10 cellular contexts compared by ENCODE assay signal in genomic region chr1:186849271-186849671, GRCh38. TPM values are rescaled to one million over a fixed set of nuclear protein-coding genes. Genes with fewer than 3 reads are reported as not detected.
DNase-seq lines count a peak whose midpoint lies in the region; ATAC-seq, FAIRE-seq and TF ChIP-seq lines count a peak whose summit lies in the region.
"Had no signal": no experiment of that assay in that cellular context is flagged by ENCODE, and none has a peak within 500 bp of the region (broad histone marks: within the 10 kb centered on the region; RNA-seq: fewer than 3 reads in every experiment).

No MANE protein-coding gene starts in this region.

- 77 to 86% methylated on average over 5 of the region's 5 CpGs for WGBS in heart right ventricle, 2 donors

- no peaks in the 10 kb centered on the region for H3K36me3 Mint-ChIP-seq in naive thymus-derived CD8-positive, alpha-beta T cell

- H3K9me3 ChIP-seq in heart right ventricle = no peaks in the 10 kb centered on the region
- no peaks in the 10 kb centered on the region for H3K9me3 ChIP-seq in WERI-Rb-1 (ENCODE audit: severe bottlenecking)

- H3K27me3 ChIP-seq in heart right ventricle (no peaks in the 10 kb centered on the region), WERI-Rb-1 (ENCODE audit: insufficient read depth, low read depth, severe bottlenecking) (no peaks in the 10 kb centered on the region)
- H3K27me3 ChIP-seq: cardiac muscle cell had no signal

- H3K9me3 Mint-ChIP-seq in naive thymus-derived CD8-positive, alpha-beta T cell = no peaks in the 10 kb centered on the region

- no peak for TF ChIP-seq CTCF in heart right ventricle (IDR thresholded peaks at IDR 0.05)
- no peak for TF ChIP-seq CTCF in WERI-Rb-1 (IDR thresholded peaks at IDR 0.05; ENCODE audit: low read depth, low read length)

- peak overlapping the region in 1 of 10 donors; percentile 5 for H3K4me3 ChIP-seq in heart right ventricle
- H3K4me3 ChIP-seq in WERI-Rb-1 (ENCODE audit: low read depth, low read length) = no peak overlapping the region
- H3K4me3 ChIP-seq: cardiac muscle cell, K562 had no signal

- no peak overlapping the region for H3K27ac Mint-ChIP-seq in naive thymus-derived CD8-positive, alpha-beta T cell

- intact Hi-C loops in heart right ventricle (cut with DNase I) = no loop called here

- no peak for TF ChIP-seq POLR2A in GM12891 (IDR thresholded peaks at IDR 0.05; ENCODE audit: low read depth, low read length)

- H3K36me3 ChIP-seq in heart right ventricle (no peaks in the 10 kb centered on the region), WERI-Rb-1 (no peaks in the 10 kb centered on the region)
- H3K36me3 ChIP-seq: cardiac muscle cell had no signal

- peaks cover 0 to 23% (median 0%) of the 10 kb centered on the region in 5 donors for H3K27me3 Mint-ChIP-seq in naive thymus-derived CD8-positive, alpha-beta T cell

- H3K4me3 Mint-ChIP-seq in naive thymus-derived CD8-positive, alpha-beta T cell = no peak overlapping the region

- ATAC-seq in GM21528 (IDR thresholded peaks at IDR 0.05; ENCODE audit: low FRiP score, unreplicated experiment) (peak; percentile 98), HG03442 (IDR thresholded peaks at IDR 0.05; ENCODE audit: unreplicated experiment) (peak; percentile 96), heart right ventricle (peak in 6 of 8 donors; percentile 31 to 80 (median 63))
- no peak for ATAC-seq in naive thymus-derived CD8-positive, alpha-beta T cell
- ATAC-seq: K562 had no signal

- peak overlapping the region in 1 of 10 donors; percentile 71 for H3K27ac ChIP-seq in heart right ventricle
- H3K27ac ChIP-seq in WERI-Rb-1 = no peak overlapping the region
- H3K27ac ChIP-seq: cardiac muscle cell had no signal

- H3K4me1 ChIP-seq in heart right ventricle = peaks cover 0 to 41% (median 0%) of the 10 kb centered on the region in 9 donors

- no peaks in the 10 kb centered on the region for H3K4me1 Mint-ChIP-seq in naive thymus-derived CD8-positive, alpha-beta T cell

- DNase-seq in GM12891 (ENCODE audit: insufficient read length, low spot score) = no peak
- DNase-seq in heart right ventricle = no peak
- no peak for DNase-seq in WERI-Rb-1
- DNase-seq in NCI-H146 treated with DMSO at 0.1 percent for 48 hours (lab: John Stamatoyannopoulos, UW; ENCODE audit: unreplicated experiment) = no peak
- no peak for DNase-seq in NCI-H2029 (lab: John Stamatoyannopoulos, UW)
- DNase-seq in naive thymus-derived CD8-positive, alpha-beta T cell = no peak

- peak; percentile 90 for FAIRE-seq in GM12891 (lab: Jason Lieb, UNC)
- FAIRE-seq: K562 had no signal

- POLR2A ChIA-PET in naive thymus-derived CD8-positive, alpha-beta T cell (lab: Charles Lee) = no interaction called here

TF ChIP-seq in GM12891, 5 proteins besides CTCF, POLR2A, EP300 and RAD21:
- peak; percentile 99 for TF ChIP-seq SPI1 (IDR thresholded peaks at IDR 0.05; ENCODE audit: low read depth, low read length)
- no peak for TF ChIP-seq PAX5 (IDR thresholded peaks at IDR 0.05; ENCODE audit: insufficient read depth, low read length, severe bottlenecking)
- TF ChIP-seq TAF1 (IDR thresholded peaks at IDR 0.05; ENCODE audit: low read depth, low read length) = no peak
- TF ChIP-seq POLR2AphosphoS5 (IDR thresholded peaks at IDR 0.05; ENCODE audit: low read depth, low read length) = no peak
- TF ChIP-seq POU2F2 (IDR thresholded peaks at IDR 0.05; ENCODE audit: low read depth, low read length) = 0 out of 2 replicates have a peak, but pooled peaks have one; percentile 50
TF ChIP-seq in GM12891: peak in this region for 2.

RNA-seq across cellular contexts. Expression of gene PLA2G4A, which starts 20.5 kb away (rescaled TPM):
- 1.3 TPM for polyA plus RNA-seq in GM12891 (2012; ENCODE audit: low read depth, missing spikeins)
- total RNA-seq in heart right ventricle = 1 to 10 TPM in 9 of 10 donors, under 1 TPM in 1; 0.85 to 2.7 (median 1.9) TPM
- 1 to 10 TPM; 1.0 to 1.8 TPM for polyA plus RNA-seq in heart right ventricle
- total RNA-seq in naive thymus-derived CD8-positive, alpha-beta T cell = under 1 TPM in 1 of 2 experiments, not detected in 1; 0.13 TPM
- polyA plus RNA-seq in naive thymus-derived CD8-positive, alpha-beta T cell = not detected
- polyA plus RNA-seq: cardiac muscle cell had no signal

Comparison
In these comparisons a context has a peak if more than half of its experiments do, and no peak if none do; other contexts are left out.
1. ATAC-seq: peak in GM21528 (single experiment), HG03442 (single experiment) and heart right ventricle (6 of 8); none in naive thymus-derived CD8-positive, alpha-beta T cell (0 of 2).